ENCODE assay signal across 8 cellular contexts in the genomic region with DNA sequence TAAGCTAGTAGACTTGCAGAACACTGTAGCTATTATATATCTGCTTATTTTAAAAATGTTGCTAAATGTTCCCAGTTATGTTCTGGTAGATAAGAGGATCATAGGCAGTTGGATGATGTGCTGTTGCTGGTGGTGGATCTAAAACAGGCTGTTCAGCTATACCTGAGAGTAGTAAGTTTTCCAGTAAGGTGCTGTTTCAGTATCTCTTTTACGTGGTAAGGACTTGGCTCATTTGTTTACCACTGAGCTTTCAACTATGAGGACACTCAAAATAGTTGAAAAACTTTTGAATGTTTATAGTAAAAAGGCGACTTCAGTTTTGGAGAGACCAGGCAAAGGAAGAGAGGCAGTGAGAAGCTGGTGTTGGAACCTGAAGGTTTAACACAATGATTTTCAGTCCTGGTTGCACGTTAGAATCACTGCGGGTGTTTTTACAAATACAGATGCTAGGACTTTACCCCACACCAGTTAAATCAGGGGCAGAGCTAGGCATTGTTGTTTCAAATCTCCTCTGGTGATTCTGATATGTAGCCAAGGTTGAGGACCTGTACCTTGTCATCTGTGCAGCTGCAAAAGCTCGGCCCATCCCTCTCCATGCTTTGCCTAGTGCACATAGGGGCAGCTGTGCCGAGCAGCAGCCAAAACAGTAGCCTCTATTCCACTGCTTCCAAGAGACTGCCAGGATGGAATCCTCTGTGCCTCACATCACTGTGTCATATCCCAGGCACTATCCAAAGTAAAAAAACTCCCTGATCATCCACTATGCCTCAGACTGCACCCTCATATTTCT.
DNase-seq lines count a peak whose midpoint lies in the region; ATAC-seq and TF ChIP-seq lines count a peak whose summit lies in the region.

No MANE protein-coding gene starts in this region.

- no peak overlapping the region for H3K9ac ChIP-seq in trophoblast cell (ENCODE audit: low read length)

- no peak overlapping the region for H4K12ac ChIP-seq in trophoblast cell (ENCODE audit: low read depth, low read length)

- H3K27ac ChIP-seq in trophoblast cell (ENCODE audit: low read depth, low read length) = no peak overlapping the region

- no peak overlapping the region for H3K18ac ChIP-seq in trophoblast cell (ENCODE audit: low read length)

- no peak overlapping the region for H3K4me3 ChIP-seq in trophoblast cell (ENCODE audit: low read depth, low read length)

- no peak overlapping the region for H4K8ac ChIP-seq in trophoblast cell (ENCODE audit: low read depth, low read length)

- H3K79me1 ChIP-seq in trophoblast cell (ENCODE audit: low read length) = no peaks in the 10 kb centered on the region

- no peak overlapping the region for H2AK5ac ChIP-seq in trophoblast cell (ENCODE audit: low read length)

- no CpG with 5 or more reads among the region's 6 CpGs for WGBS in trophoblast cell (ENCODE audit: extremely low coverage, insufficient coverage, insufficient read length)

- no peak overlapping the region for H3K23ac ChIP-seq in trophoblast cell (ENCODE audit: low read length)

- in situ Hi-C loops in GM13976 (cut with MboI; ENCODE audit: low sequenced_read_pairs, unreplicated experiment) = no loop called here

- H3K36me3 ChIP-seq in trophoblast cell (ENCODE audit: control insufficient read depth in 1 of 2, insufficient read depth in 2 of 2, low read length in 2 of 2) = no peaks in the 10 kb centered on the region

- no peaks in the 10 kb centered on the region for H3K4me1 ChIP-seq in trophoblast cell (ENCODE audit: control insufficient read depth in 1 of 2, insufficient read depth in 2 of 2, low read length in 2 of 2)

- H2BK120ac ChIP-seq in trophoblast cell (ENCODE audit: insufficient read depth, low read length, poor library complexity) = no peak overlapping the region

- no peak for TF ChIP-seq CTCF in GM13976 (IDR thresholded peaks at IDR 0.05; ENCODE audit: borderline replicate concordance, control extremely low read depth, extremely low read depth, insufficient read depth, missing control alignments)

- ATAC-seq in GM21367 (IDR thresholded peaks at IDR 0.05; ENCODE audit: unreplicated experiment) = peak; percentile 93
- ATAC-seq in HG03135 (IDR thresholded peaks at IDR 0.05; ENCODE audit: unreplicated experiment) = peak; percentile 90

- H2BK12ac ChIP-seq in trophoblast cell (ENCODE audit: low read length) = no peak overlapping the region

- H3K79me2 ChIP-seq in trophoblast cell (ENCODE audit: control insufficient read depth, insufficient read depth, low read length, poor library complexity) = no peaks in the 10 kb centered on the region

- no peaks in the 10 kb centered on the region for H3K27me3 ChIP-seq in trophoblast cell (ENCODE audit: insufficient read depth, low read length)

- H2BK5ac ChIP-seq in trophoblast cell (ENCODE audit: low read depth, low read length, poor library complexity) = no peak overlapping the region

- H2AFZ ChIP-seq in trophoblast cell (ENCODE audit: insufficient read depth, low read length, poor library complexity) = no peak overlapping the region

- no peaks in the 10 kb centered on the region for H3K9me3 ChIP-seq in trophoblast cell (ENCODE audit: insufficient read depth, low read depth, low read length)

- DNase-seq in GM13976 (ENCODE audit: low spot score) = peak; percentile 16
- DNase-seq in germinal center (ENCODE audit: low spot score) = peak; percentile 21
- no peak for DNase-seq in NOMO-1 treated with dmso at 0.1 percent for 144 hours (lab: John Stamatoyannopoulos, UW; ENCODE audit: unreplicated experiment)
- DNase-seq in UCSD-AML1 (lab: John Stamatoyannopoulos, UW; ENCODE audit: unreplicated experiment) = no peak
- DNase-seq in NCI-H748 treated with DMSO at 0.1 percent for 48 hours (lab: John Stamatoyannopoulos, UW) = no peak
- DNase-seq in trophoblast cell = no peak

- no peak overlapping the region for H3K4me2 ChIP-seq in trophoblast cell (ENCODE audit: low read length)

- H3K4ac ChIP-seq in trophoblast cell (ENCODE audit: low read depth, low read length) = no peak overlapping the region

- no peak overlapping the region for H4K91ac ChIP-seq in trophoblast cell (ENCODE audit: low read depth, low read length)

- no peak overlapping the region for H3K14ac ChIP-seq in trophoblast cell (ENCODE audit: low read length)

Comparison
In these comparisons a context has a peak if more than half of its experiments do, and no peak if none do; other contexts are left out.
1. DNase-seq: peak in GM13976 (single experiment) and germinal center (single experiment); none in NOMO-1 treated with dmso at 0.1 percent for 144 hours (single experiment), UCSD-AML1 (single experiment), NCI-H748 treated with DMSO at 0.1 percent for 48 hours (single experiment) and trophoblast cell (0 of 2).